22 cellular contexts compared by ENCODE assay signal in genomic region chr15:39359736-39360135, GRCh38.
DNase-seq lines count a peak whose midpoint lies in the region; ATAC-seq, FAIRE-seq and TF ChIP-seq lines count a peak whose summit lies in the region.
"Had no signal": no experiment of that assay in that cellular context is flagged by ENCODE, and none has a peak within 500 bp of the region (broad histone marks: within the 10 kb centered on the region; RNA-seq: fewer than 3 reads in every experiment).

No MANE protein-coding gene starts in this region.

- no peaks in the 10 kb centered on the region for H3K27me3 Mint-ChIP-seq in chondrocyte (ENCODE audit: low read depth)
- H3K27me3 Mint-ChIP-seq in nephron (ENCODE audit: low read depth): no peaks in the 10 kb centered on the region

- CTCF ChIA-PET in GM10248 (lab: Yijun Ruan, JAX): no interaction called here

- TF ChIP-seq CTCF in chondrocyte (IDR thresholded peaks at IDR 0.05): no peak
- no peak for TF ChIP-seq CTCF in nephron (IDR thresholded peaks at IDR 0.05; ENCODE audit: unreplicated experiment in 3 of 3)
- no peak for TF ChIP-seq CTCF in GM10248 (IDR thresholded peaks at IDR 0.05; ENCODE audit: control extremely low read depth, extremely low read depth, low read depth, missing control alignments)
- TF ChIP-seq CTCF in GM10266 (IDR thresholded peaks at IDR 0.05; ENCODE audit: control insufficient read depth, insufficient read depth, low read depth, missing control alignments): no peak

- ATAC-seq in HG03378 (IDR thresholded peaks at IDR 0.05; ENCODE audit: unreplicated experiment) (no peak), GM19463 (IDR thresholded peaks at IDR 0.05; ENCODE audit: unreplicated experiment) (no peak)
- ATAC-seq: SK-N-SH treated with all-trans-retinoic acid at 6 μM for 48 hours had no signal

- H3K36me3 Mint-ChIP-seq in chondrocyte (ENCODE audit: low read depth) (no peaks in the 10 kb centered on the region), nephron (ENCODE audit: low read depth) (no peaks in the 10 kb centered on the region)

- POLR2A ChIA-PET in GM10248 (lab: Yijun Ruan, JAX): no interaction called here

- peak; percentile 38 for FAIRE-seq in H54 (lab: Jason Lieb, UNC)
- FAIRE-seq: GM12891, H1 had no signal

- DNase-seq in Ammon's horn (ENCODE audit: low spot score) (peak; percentile 25), H54 (ENCODE audit: insufficient read length, low spot score) (no peak), chondrocyte (ENCODE audit: low spot score) (no peak), GM10248 (ENCODE audit: extremely low spot score) (no peak), GM10266 (ENCODE audit: extremely low spot score) (no peak)
- DNase-seq: CD4-positive, alpha-beta T cell; COR-L47; DMS 273 treated with DMSO at 0.1 percent for 48 hours; DMS79 treated with DMSO at 0.1 percent for 48 hours; KG1; NCI-H1092 treated with DMSO at 0.1 percent for 48 hours; NCI-H146; NCI-H2029; NCI-H226; NCI-H510A treated with DMSO at 0.1 percent for 48 hours; NCI-H748 treated with DMSO at 0.1 percent for 48 hours had no signal

- H3K4me3 Mint-ChIP-seq in chondrocyte (ENCODE audit: unreplicated experiment) (no peak overlapping the region), nephron (no peak overlapping the region)
- H3K4me3 Mint-ChIP-seq: CD4-positive, alpha-beta T cell had no signal

- no peaks in the 10 kb centered on the region for H3K9me3 Mint-ChIP-seq in chondrocyte (ENCODE audit: low read depth)
- no peaks in the 10 kb centered on the region for H3K9me3 Mint-ChIP-seq in nephron
- H3K9me3 Mint-ChIP-seq: CD4-positive, alpha-beta T cell had no signal

- no peak for TF ChIP-seq POLR2A in H54 (IDR thresholded peaks at IDR 0.05; ENCODE audit: low read depth, low read length)

- peaks cover 88% of the 10 kb centered on the region for H3K4me1 Mint-ChIP-seq in chondrocyte (ENCODE audit: low read depth)
- H3K4me1 Mint-ChIP-seq in nephron: peaks cover 69% of the 10 kb centered on the region

- H3K27ac Mint-ChIP-seq in chondrocyte (ENCODE audit: unreplicated experiment) (peak overlapping the region; percentile 88), nephron (peak overlapping the region in 2 of 3 experiments; percentile 27 to 31)
- H3K27ac Mint-ChIP-seq: CD4-positive, alpha-beta T cell had no signal
